ENCODE assay signal across 1 cellular context in genomic region chr1:215502081-215502480, GRCh38.
TF ChIP-seq lines count a peak whose summit lies in the region.

No MANE protein-coding gene starts in this region.

TF ChIP-seq in GM23338, 12 proteins besides CTCF, POLR2A, EP300 and RAD21 (continued from another document):
- no peak for TF ChIP-seq ZNF462 (CRISPR knock-in tag; IDR thresholded peaks at IDR 0.05)
- no peak for TF ChIP-seq STAT1 (IDR thresholded peaks at IDR 0.05; ENCODE audit: unreplicated experiment)
- no peak for TF ChIP-seq CREB1 (CRISPR knock-in tag; IDR thresholded peaks at IDR 0.05; ENCODE audit: low read depth)
- no peak for TF ChIP-seq POLR2AphosphoS5 (IDR thresholded peaks at IDR 0.05; ENCODE audit: low read depth)
- no peak for TF ChIP-seq ETS1 (IDR thresholded peaks at IDR 0.05)
- no peak for TF ChIP-seq ZNF331 (CRISPR knock-in tag; IDR thresholded peaks at IDR 0.05; ENCODE audit: low read depth)
- TF ChIP-seq JUNB (IDR thresholded peaks at IDR 0.05; ENCODE audit: unreplicated experiment) = no peak
- TF ChIP-seq EZH2 (IDR thresholded peaks at IDR 0.05; ENCODE audit: low read depth, unreplicated experiment) = no peak
